ENCODE assay signal across 8 cellular contexts in genomic region chr14:61662437-61663311, GRCh38. TPM values are rescaled to one million over a fixed set of nuclear protein-coding genes. Genes with fewer than 3 reads are reported as not detected.
DNase-seq lines count a peak whose midpoint lies in the region; ATAC-seq, FAIRE-seq and TF ChIP-seq lines count a peak whose summit lies in the region.

No MANE protein-coding gene starts in this region.

- BruUV-seq in K562 (replicated peaks; lab: Mats Ljungman, UMichigan), result no TSS peak

- peak overlapping the region; percentile 96 for H3K27ac Mint-ChIP-seq in T-helper 1 cell treated with Interleukin-12 subunit alpha and Interleukin-12 subunit beta and Interleukin-4 antibody, amounts not matched to agents 30 μg/mL and 1 μg/mL, for 36 hours
- H3K27ac Mint-ChIP-seq in type B pancreatic cell, result peak overlapping the region; percentile 74

- FAIRE-seq in K562 (lab: Jason Lieb, UNC), result no peak

- peaks cover 6% of the 10 kb centered on the region for H3K9me3 Mint-ChIP-seq in T-helper 1 cell treated with Interleukin-12 subunit alpha and Interleukin-12 subunit beta and Interleukin-4 antibody, amounts not matched to agents 30 μg/mL and 1 μg/mL, for 36 hours
- H3K9me3 Mint-ChIP-seq in type B pancreatic cell, result no peaks in the 10 kb centered on the region

- TF ChIP-seq EP300 in K562 (IDR thresholded peaks at IDR 0.05; ENCODE audit: low read length), result no peak

- no peak overlapping the region for H2AFZ ChIP-seq in K562 (ENCODE audit: low read depth, low read length)

- H3K9me3 ChIP-seq in K562 (replicated peaks; ENCODE audit: control insufficient read depth, insufficient read depth, low read depth, low read length) (no peaks in the 10 kb centered on the region), mesodermal cell (ENCODE audit: control insufficient read depth, low read length) (no peaks in the 10 kb centered on the region)

- H3K4me1 Mint-ChIP-seq in T-helper 1 cell treated with Interleukin-12 subunit alpha and Interleukin-12 subunit beta and Interleukin-4 antibody, amounts not matched to agents 30 μg/mL and 1 μg/mL, for 36 hours (ENCODE audit: low read depth), result peaks cover 67% of the 10 kb centered on the region
- H3K4me1 Mint-ChIP-seq in type B pancreatic cell (ENCODE audit: unreplicated experiment), result peaks cover 14% of the 10 kb centered on the region

- no peak overlapping the region for H3K9ac ChIP-seq in K562 (ENCODE audit: insufficient read depth in 1 of 2, low read depth in 2 of 2, low read length in 2 of 2)

- intact Hi-C loops in K562 (cut with micrococcal nuclease), result no loop called here

- H3K36me3 ChIP-seq in K562 (ENCODE audit: control insufficient read depth, insufficient read depth, low read length), result no peaks in the 10 kb centered on the region
- no peaks in the 10 kb centered on the region for H3K36me3 ChIP-seq in mesodermal cell (ENCODE audit: control insufficient read depth, insufficient read depth, low read length)

- ATAC-seq in GM19463 (IDR thresholded peaks at IDR 0.05; ENCODE audit: unreplicated experiment) (peak; percentile 83), HG03521 (IDR thresholded peaks at IDR 0.05; ENCODE audit: unreplicated experiment) (peak; percentile 76), K562 (peak; percentile 35)

- no peak overlapping the region for H3K27ac ChIP-seq in K562 (ENCODE audit: extremely low read depth, low read depth, low read length)
- peak overlapping the region; percentile 61 for H3K27ac ChIP-seq in mesodermal cell (ENCODE audit: low read depth, low read length, severe bottlenecking)

- H3K4me1 ChIP-seq in K562 (replicated peaks in 1 of 2; ENCODE audit: control insufficient read depth in 2 of 2, insufficient read depth in 2 of 2, low read length in 2 of 2) (no peaks in the 10 kb centered on the region; a peak in 1 of 5 replicates), mesodermal cell (ENCODE audit: control insufficient read depth, insufficient read depth, low read length, poor library complexity, severe bottlenecking) (peaks cover 5% of the 10 kb centered on the region)

- in situ Hi-C loops in K562 (cut with MboI), result no loop called here

- TF ChIP-seq RAD21 in K562 (CRISPR knock-in tag; conservative IDR thresholded peaks at IDR 0.05 in 1 of 2, IDR thresholded peaks at IDR 0.05 in 1 of 2), result no peak

- H3K4me3 Mint-ChIP-seq in T-helper 1 cell treated with Interleukin-12 subunit alpha and Interleukin-12 subunit beta and Interleukin-4 antibody, amounts not matched to agents 30 μg/mL and 1 μg/mL, for 36 hours, result peak overlapping the region; percentile 70
- no peak overlapping the region for H3K4me3 Mint-ChIP-seq in type B pancreatic cell

- 0 out of 5 replicates have a peak, but pooled peaks cover 0 to 3% of the 10 kb centered on the region in 2 experiments for H3K27me3 ChIP-seq in K562 (ENCODE audit: control insufficient read depth in 2 of 2, insufficient read depth in 2 of 2, low read length in 2 of 2)

- H3K79me2 ChIP-seq in K562 (ENCODE audit: control insufficient read depth, insufficient read depth, low read length), result no peaks in the 10 kb centered on the region

- CTCF ChIA-PET in K562 (lab: Yijun Ruan, JAX; ENCODE audit: low intra/inter-chr PET ratio), result no interaction called here

- DNase-seq in EL, result peak; percentile 77
- DNase-seq in K562 (ENCODE audit: extremely low read depth in 1 of 4, low spot score in 3 of 4), result peak; percentile 10 to 54 (median 14)
- no peak for DNase-seq in type B pancreatic cell (ENCODE audit: extremely low spot score, unreplicated experiment)
- no peak for DNase-seq in T1000 (lab: John Stamatoyannopoulos, UW)

- no peaks in the 10 kb centered on the region for H4K20me1 ChIP-seq in K562 (replicated peaks; ENCODE audit: control insufficient read depth, insufficient read depth, low read length)

- TF ChIP-seq POLR2A in K562 (conservative IDR thresholded peaks at IDR 0.05), result no peak

- 43% methylated on average over 12 of the region's 13 CpGs for WGBS in K562 (ENCODE audit: insufficient coverage, low coverage, missing lambda C conversion rate)
- WGBS in mesodermal cell (ENCODE audit: insufficient coverage in 2 of 2), 2 experiments, result 88 to 99% methylated on average over 9 to 10 of the region's 13 CpGs

- no peak overlapping the region for H3K4me2 ChIP-seq in K562 (ENCODE audit: insufficient read depth, low read length)

- H3K9me1 ChIP-seq in K562 (ENCODE audit: control insufficient read depth, insufficient read depth, low read length), result no peaks in the 10 kb centered on the region

- TF ChIP-seq CTCF in K562 (IDR thresholded peaks at IDR 0.05 in 2 of 3, conservative IDR thresholded peaks at IDR 0.05 in 1 of 3; ENCODE audit: insufficient read depth in 2 of 3, low read depth in 1 of 3, low read length in 3 of 3) (no peak), type B pancreatic cell (conservative IDR thresholded peaks at IDR 0.05) (no peak)

- POLR2A ChIA-PET in K562 (lab: Yijun Ruan, JAX), result no interaction called here

- peaks cover 5% of the 10 kb centered on the region for H3K36me3 Mint-ChIP-seq in T-helper 1 cell treated with Interleukin-12 subunit alpha and Interleukin-12 subunit beta and Interleukin-4 antibody, amounts not matched to agents 30 μg/mL and 1 μg/mL, for 36 hours (ENCODE audit: low read depth)
- no peaks in the 10 kb centered on the region for H3K36me3 Mint-ChIP-seq in type B pancreatic cell

- H3K4me3 ChIP-seq in K562 (no peak overlapping the region), mesodermal cell (ENCODE audit: extremely low read depth, insufficient read depth, low read length, poor library complexity, severe bottlenecking) (no peak overlapping the region)

- no peaks in the 10 kb centered on the region for H3K27me3 Mint-ChIP-seq in T-helper 1 cell treated with Interleukin-12 subunit alpha and Interleukin-12 subunit beta and Interleukin-4 antibody, amounts not matched to agents 30 μg/mL and 1 μg/mL, for 36 hours (ENCODE audit: low read depth)
- H3K27me3 Mint-ChIP-seq in type B pancreatic cell, result no peaks in the 10 kb centered on the region

TF ChIP-seq in K562, 482 proteins besides CTCF, POLR2A, EP300 and RAD21 (continues in another document):
- no peak for TF ChIP-seq TGIF2 (CRISPR knock-in tag; IDR thresholded peaks at IDR 0.05)
- peak; percentile 79 for TF ChIP-seq MAFK (IDR thresholded peaks at IDR 0.05; ENCODE audit: low read length)
- TF ChIP-seq MAFG (tag; conservative IDR thresholded peaks at IDR 0.05), result peak; percentile 94
- TF ChIP-seq CBX5 (IDR thresholded peaks at IDR 0.05; ENCODE audit: borderline replicate concordance, low read depth), result peak; percentile 92
- TF ChIP-seq, protein P1, sequence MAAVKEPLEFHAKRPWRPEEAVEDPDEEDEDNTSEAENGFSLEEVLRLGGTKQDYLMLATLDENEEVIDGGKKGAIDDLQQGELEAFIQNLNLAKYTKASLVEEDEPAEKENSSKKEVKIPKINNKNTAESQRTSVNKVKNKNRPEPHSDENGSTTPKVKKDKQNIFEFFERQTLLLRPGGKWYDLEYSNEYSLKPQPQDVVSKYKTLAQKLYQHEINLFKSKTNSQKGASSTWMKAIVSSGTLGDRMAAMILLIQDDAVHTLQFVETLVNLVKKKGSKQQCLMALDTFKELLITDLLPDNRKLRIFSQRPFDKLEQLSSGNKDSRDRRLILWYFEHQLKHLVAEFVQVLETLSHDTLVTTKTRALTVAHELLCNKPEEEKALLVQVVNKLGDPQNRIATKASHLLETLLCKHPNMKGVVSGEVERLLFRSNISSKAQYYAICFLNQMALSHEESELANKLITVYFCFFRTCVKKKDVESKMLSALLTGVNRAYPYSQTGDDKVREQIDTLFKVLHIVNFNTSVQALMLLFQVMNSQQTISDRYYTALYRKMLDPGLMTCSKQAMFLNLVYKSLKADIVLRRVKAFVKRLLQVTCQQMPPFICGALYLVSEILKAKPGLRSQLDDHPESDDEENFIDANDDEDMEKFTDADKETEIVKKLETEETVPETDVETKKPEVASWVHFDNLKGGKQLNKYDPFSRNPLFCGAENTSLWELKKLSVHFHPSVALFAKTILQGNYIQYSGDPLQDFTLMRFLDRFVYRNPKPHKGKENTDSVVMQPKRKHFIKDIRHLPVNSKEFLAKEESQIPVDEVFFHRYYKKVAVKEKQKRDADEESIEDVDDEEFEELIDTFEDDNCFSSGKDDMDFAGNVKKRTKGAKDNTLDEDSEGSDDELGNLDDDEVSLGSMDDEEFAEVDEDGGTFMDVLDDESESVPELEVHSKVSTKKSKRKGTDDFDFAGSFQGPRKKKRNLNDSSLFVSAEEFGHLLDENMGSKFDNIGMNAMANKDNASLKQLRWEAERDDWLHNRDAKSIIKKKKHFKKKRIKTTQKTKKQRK (IDR thresholded peaks at IDR 0.05; ENCODE audit: borderline replicate concordance, low read depth, low read length), result peak; percentile 79

RNA-seq across cellular contexts. Expression of gene HIF1A, which starts 32.6 kb away (rescaled TPM):
- total RNA-seq in K562 (2011; cell fraction: chromatin; rRNA removed; ENCODE audit: low replicate concordance), result 27.0 and 107 TPM in 2 replicates
- total RNA-seq in K562 (2011; cell fraction: nucleolus; rRNA removed), result 13.0 and 20.8 TPM in 2 replicates
- total RNA-seq in K562 (2011; cell fraction: nucleoplasm; rRNA removed), result 34.8 and 40.5 TPM in 2 replicates
- total RNA-seq in K562 (2014; rRNA removed), result 19.7 and 24.2 TPM in 2 replicates
- 29.3 and 32.3 TPM in 2 replicates for total RNA-seq in K562 (2014; rRNA removed; fragmentation: Illumina TruSeq; extraction: Trizol)
- total RNA-seq in K562 (2015; rRNA removed; fragmentation: Illumina TruSeq; extraction: Trizol), result 31.9 and 33.0 TPM in 2 replicates
- 29.4 and 32.7 TPM in 2 replicates for total RNA-seq in K562 (2021)
- 18.3 and 20.2 TPM in 2 replicates for polyA plus RNA-seq in K562 (2011; rRNA removed)
- 6.5 and 7.0 TPM in 2 replicates for polyA plus RNA-seq in K562 (2011; cell fraction: cytosol; rRNA removed)
- polyA plus RNA-seq in K562 (2011; cell fraction: nucleus; rRNA removed), result 13.5 and 14.8 TPM in 2 replicates
- 13.5 and 15.5 TPM in 2 replicates for polyA plus RNA-seq in K562 (2012)
- polyA plus RNA-seq in K562 (2014; fragmentation: Illumina TruSeq; extraction: Trizol), result 32.7 and 35.3 TPM in 2 replicates
- polyA plus RNA-seq in K562 (2014; fragmentation: Nextera tagmentation; extraction: Ambion mirVana), result 1 to 10 TPM; 5.9 to 7.5 TPM
- 18.5 and 21.1 TPM in 2 replicates for polyA plus RNA-seq in K562 (2014; rRNA removed)
- polyA minus RNA-seq in K562 (2011; rRNA and poly(A)+ RNA removed), result 53.8 and 55.7 TPM in 2 replicates
- polyA minus RNA-seq in K562 (2011; cell fraction: cytosol; rRNA and poly(A)+ RNA removed), result 15.6 and 19.3 TPM in 2 replicates
- 19.5 and 22.0 TPM in 2 replicates for polyA minus RNA-seq in K562 (2011; cell fraction: nucleus; rRNA and poly(A)+ RNA removed)
- 246 TPM for polyA plus RNA-seq in mesodermal cell (2013, experiment 1 of 2)
- 253 TPM for polyA plus RNA-seq in mesodermal cell (2013, experiment 2 of 2)
- total RNA-seq in type B pancreatic cell (ENCODE audit: low replicate concordance), result 110 and 114 TPM in 2 replicates

Comparison
In these comparisons a context has a peak if more than half of its experiments do, and no peak if none do; other contexts are left out.
1. DNase-seq: peak in EL (single experiment) and K562 (4 of 4); none in type B pancreatic cell (single experiment) and T1000 (single experiment).
2. Peak in every context shown above with its lines, with median percentiles within 50 percentile points of each other: ATAC-seq.